10 cellular contexts compared by ENCODE assay signal in the genomic region with DNA sequence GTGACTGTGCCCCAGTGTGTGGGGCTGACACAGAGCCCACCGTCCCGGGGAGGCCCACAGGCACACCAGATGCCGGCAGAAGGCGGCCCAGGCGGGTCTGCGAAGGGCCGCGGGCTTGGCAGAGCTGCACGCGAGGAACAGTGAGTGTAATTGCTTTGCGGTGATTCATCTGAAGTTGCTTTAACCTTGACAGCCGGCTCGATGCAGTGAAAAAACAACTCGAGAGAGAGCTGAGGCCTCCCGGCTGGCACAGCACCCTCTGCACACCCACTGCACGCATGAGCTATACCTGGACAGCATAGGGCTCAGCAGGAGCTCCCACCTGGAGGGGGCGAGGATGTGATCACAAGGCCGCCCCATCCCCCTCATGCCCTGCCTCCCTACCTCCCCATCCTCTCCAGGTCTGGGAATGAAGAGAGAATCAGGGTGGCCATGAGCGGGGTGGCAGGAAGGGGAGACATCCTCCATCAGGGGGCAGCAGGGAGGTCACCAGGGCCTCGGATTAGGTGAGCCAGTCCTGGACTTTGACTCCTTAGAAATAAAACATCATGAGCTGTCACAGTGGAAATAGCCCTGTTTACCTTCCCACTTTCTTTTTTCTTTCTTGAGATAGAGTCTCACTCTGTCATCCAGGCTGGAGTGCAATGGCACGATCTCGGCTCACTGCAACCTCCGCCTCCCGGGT.
A peak's percentile ranks its signal among the peaks of the same experiment; 100 is the strongest.
DNase-seq lines count a peak whose midpoint lies in the region; ATAC-seq and TF ChIP-seq lines count a peak whose summit lies in the region.
"Had no signal": no experiment of that assay in that cellular context is flagged by ENCODE, and none has a peak within 500 bp of the region (broad histone marks: within the 10 kb centered on the region; RNA-seq: fewer than 3 reads in every experiment).

No MANE protein-coding gene starts in this region.

- TF ChIP-seq CTCF in epithelial cell of proximal tubule (conservative IDR thresholded peaks at IDR 0.05; ENCODE audit: low read depth, low read length) (peak; percentile 55), osteocyte (IDR thresholded peaks at IDR 0.05) (no peak)

- peak overlapping the region; percentile 76 for H3K27ac Mint-ChIP-seq in osteocyte (ENCODE audit: unreplicated experiment)

- in situ Hi-C loops in G401 (cut with HindIII; ENCODE audit: low sequenced_read_pairs) = no loop called here

- no peaks in the 10 kb centered on the region for H3K36me3 Mint-ChIP-seq in osteocyte (ENCODE audit: unreplicated experiment)

- peaks cover 14% of the 10 kb centered on the region for H3K4me1 Mint-ChIP-seq in osteocyte (ENCODE audit: unreplicated experiment)

- peaks cover 33% of the 10 kb centered on the region for H3K27me3 Mint-ChIP-seq in osteocyte (ENCODE audit: unreplicated experiment)

- H3K9me3 Mint-ChIP-seq in osteocyte (ENCODE audit: unreplicated experiment) = no peaks in the 10 kb centered on the region

- DNase-seq in G401 (ENCODE audit: low spot score) = peak; percentile 49
- peak; percentile 4 for DNase-seq in NCI-H2227 treated with DMSO at 0.1 percent for 48 hours (lab: John Stamatoyannopoulos, UW)
- DNase-seq in epithelial cell of proximal tubule (ENCODE audit: low read depth) = peak; percentile 30
- DNase-seq in osteocyte (ENCODE audit: extremely low spot score, unreplicated experiment) = peak; percentile 90
- DNase-seq in DMS153 (lab: John Stamatoyannopoulos, UW) = no peak
- DNase-seq in HuH-7.5 (ENCODE audit: low spot score) = no peak
- DNase-seq: right lobe of liver had no signal

- no peak overlapping the region for H3K4me3 Mint-ChIP-seq in osteocyte (ENCODE audit: unreplicated experiment)

- no peak overlapping the region for H3K4me3 ChIP-seq in epithelial cell of proximal tubule (ENCODE audit: low read depth, low read length)
- H3K4me3 ChIP-seq: right lobe of liver, vagina had no signal

- ATAC-seq in GM19455 (IDR thresholded peaks at IDR 0.05; ENCODE audit: unreplicated experiment) (no peak), HG03342 (IDR thresholded peaks at IDR 0.05; ENCODE audit: unreplicated experiment) (no peak)

Comparison
In these comparisons a context has a peak if more than half of its experiments do, and no peak if none do; other contexts are left out.
1. DNase-seq: peak in G401 (single experiment), NCI-H2227 treated with DMSO at 0.1 percent for 48 hours (single experiment), epithelial cell of proximal tubule (single experiment) and osteocyte (single experiment); none in DMS153 (single experiment) and HuH-7.5 (single experiment).